ENCODE assay signal across 9 cellular contexts in the genomic region with DNA sequence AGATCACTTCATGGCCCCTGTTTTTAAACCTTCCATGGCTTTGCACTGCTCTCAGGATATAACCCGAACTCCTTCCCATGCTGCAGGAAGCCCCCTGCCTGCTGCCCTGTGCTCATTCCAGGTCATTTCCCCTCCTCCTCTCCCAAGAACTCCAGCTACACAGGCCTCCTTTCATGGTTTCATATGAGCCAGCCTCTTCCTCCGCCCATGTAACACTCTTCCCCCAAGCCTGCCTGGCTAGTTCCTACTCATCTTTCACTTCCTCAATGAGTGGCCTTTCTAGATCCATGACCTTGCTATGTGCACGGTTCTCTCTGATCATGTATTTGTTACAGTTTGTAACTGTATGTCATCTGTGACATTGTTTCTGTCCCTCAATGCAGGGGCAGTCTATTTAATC. TPM values are rescaled to one million over a fixed set of nuclear protein-coding genes. Genes with fewer than 3 reads are reported as not detected.
DNase-seq lines count a peak whose midpoint lies in the region; ATAC-seq and TF ChIP-seq lines count a peak whose summit lies in the region.
"Had no signal": no experiment of that assay in that cellular context is flagged by ENCODE, and none has a peak within 500 bp of the region (broad histone marks: within the 10 kb centered on the region; RNA-seq: fewer than 3 reads in every experiment).

No MANE protein-coding gene starts in this region.

- H3K36me3 ChIP-seq in tibial artery: no peaks in the 10 kb centered on the region

- peak; percentile 90 for DNase-seq in CD1c-positive myeloid dendritic cell (ENCODE audit: extremely low spot score)
- no peak for DNase-seq in dorsolateral prefrontal cortex
- no peak for DNase-seq in LoVo (ENCODE audit: low spot score)
- no peak for DNase-seq in tibial artery
- no peak for DNase-seq in central memory CD4-positive, alpha-beta T cell
- DNase-seq in stimulated activated CD4-positive, alpha-beta T cell treated with anti-CD3 and anti-CD28 coated beads, Interleukin-4, amount 100 ng/mL, for 1 hour: no peak
- DNase-seq: DND-41 had no signal

- intact Hi-C loops in dorsolateral prefrontal cortex (cut with DNase I) (no loop called here), tibial artery (cut with DNase I; ENCODE audit: low total_unique reads) (no loop called here)

- ATAC-seq in GM19467 (IDR thresholded peaks at IDR 0.05; ENCODE audit: unreplicated experiment) (peak; percentile 43), HG03432 (IDR thresholded peaks at IDR 0.05; ENCODE audit: unreplicated experiment) (peak; percentile 45)

- H3K9me3 ChIP-seq in tibial artery: no peaks in the 10 kb centered on the region

- TF ChIP-seq CTCF in dorsolateral prefrontal cortex (IDR thresholded peaks at IDR 0.05 in 54 of 56, conservative IDR thresholded peaks at IDR 0.05 in 2 of 56; ENCODE audit: low read depth in 1 of 56, partially characterized antibody in 56 of 56) (no peak), tibial artery (IDR thresholded peaks at IDR 0.05) (no peak)

- H3K4me1 ChIP-seq in tibial artery: peaks cover 0 to 10% (median 3%) of the 10 kb centered on the region in 4 donors

- H3K4me3 ChIP-seq in dorsolateral prefrontal cortex (peak overlapping the region in 1 of 59 donors; percentile 17), tibial artery (no peak overlapping the region)

- H3K27me3 ChIP-seq in dorsolateral prefrontal cortex (no peaks in the 10 kb centered on the region), tibial artery (no peaks in the 10 kb centered on the region)

- peak overlapping the region in 54 of 59 donors; percentile 5 to 89 (median 62) for H3K27ac ChIP-seq in dorsolateral prefrontal cortex
- H3K27ac ChIP-seq in tibial artery: no peak overlapping the region

RNA-seq across cellular contexts. Expression of gene NCF2, which starts 3.1 kb away (rescaled TPM):
- total RNA-seq in dorsolateral prefrontal cortex: 10 to 100 TPM in 3 of 120 experiments, 1 to 10 TPM in 117; 1.1 to 14.5 (median 3.5) TPM

RNA-seq across cellular contexts. Expression of gene ARPC5, which starts 42.2 kb away (rescaled TPM):
- total RNA-seq in dorsolateral prefrontal cortex: 10 to 100 TPM; 31.6 to 78.5 (median 50.0) TPM

RNA-seq across cellular contexts. Expression of gene APOBEC4, which starts 59.8 kb away (rescaled TPM):
- total RNA-seq in dorsolateral prefrontal cortex: not detected

Comparison
In these comparisons a context has a peak if more than half of its experiments do, and no peak if none do; other contexts are left out.
1. H3K27ac ChIP-seq: peak in dorsolateral prefrontal cortex (54 of 59); none in tibial artery (0 of 2).